ENCODE assay signal across 1 cellular context in genomic region chr1:27830621-27831424, GRCh38.
TF ChIP-seq lines count a peak whose summit lies in the region.

Gene PPP1R8, plus strand, starts transcription at chr1:27830782. Its CDS starts 54 bp downstream, at chr1:27830836.

TF ChIP-seq in HepG2, 621 proteins besides CTCF, POLR2A, EP300 and RAD21 (continued from another document and continues in another):
- TF ChIP-seq HNF4G (IDR thresholded peaks at IDR 0.05; ENCODE audit: borderline replicate concordance, low read depth, low read length): no peak
- TF ChIP-seq HNF4G (CRISPR knock-in tag; IDR thresholded peaks at IDR 0.05; ENCODE audit: borderline replicate concordance, low read depth): 0 out of 2 replicates have a peak, but pooled peaks have one; percentile 44
- peak; percentile 62 for TF ChIP-seq GATAD2A (CRISPR knock-in tag; IDR thresholded peaks at IDR 0.05)
- TF ChIP-seq ZNF160 (CRISPR knock-in tag; IDR thresholded peaks at IDR 0.05): peak; percentile 22; the same call in 1 of the 2 replicates
- TF ChIP-seq ADNP (CRISPR knock-in tag; IDR thresholded peaks at IDR 0.05): no peak
- no peak; the same call in 1 of the 2 replicates for TF ChIP-seq ZNF564 (CRISPR knock-in tag; IDR thresholded peaks at IDR 0.05)
- no peak for TF ChIP-seq SIX4 (CRISPR knock-in tag; IDR thresholded peaks at IDR 0.05)
- TF ChIP-seq AFF4 (CRISPR knock-in tag; IDR thresholded peaks at IDR 0.05): no peak
- peak; percentile 80 for TF ChIP-seq HNRNPH1 (optimal IDR thresholded peaks at IDR 0.05; ENCODE audit: low read depth, low read length)
- no peak for TF ChIP-seq TBX3 (IDR thresholded peaks at IDR 0.05; ENCODE audit: borderline replicate concordance)
- TF ChIP-seq, protein P1, sequence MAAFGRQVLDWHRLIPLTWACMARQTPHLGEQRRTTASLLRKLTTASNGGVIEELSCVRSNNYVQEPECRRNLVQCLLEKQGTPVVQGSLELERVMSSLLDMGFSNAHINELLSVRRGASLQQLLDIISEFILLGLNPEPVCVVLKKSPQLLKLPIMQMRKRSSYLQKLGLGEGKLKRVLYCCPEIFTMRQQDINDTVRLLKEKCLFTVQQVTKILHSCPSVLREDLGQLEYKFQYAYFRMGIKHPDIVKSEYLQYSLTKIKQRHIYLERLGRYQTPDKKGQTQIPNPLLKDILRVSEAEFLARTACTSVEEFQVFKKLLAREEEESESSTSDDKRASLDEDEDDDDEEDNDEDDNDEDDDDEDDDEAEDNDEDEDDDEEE (CRISPR knock-in tag; IDR thresholded peaks at IDR 0.05): 0 out of 2 replicates have a peak, but pooled peaks have one; percentile 37
- TF ChIP-seq DPF2 (CRISPR knock-in tag; IDR thresholded peaks at IDR 0.05; ENCODE audit: borderline replicate concordance, low read depth): no peak
- TF ChIP-seq, protein P2, sequence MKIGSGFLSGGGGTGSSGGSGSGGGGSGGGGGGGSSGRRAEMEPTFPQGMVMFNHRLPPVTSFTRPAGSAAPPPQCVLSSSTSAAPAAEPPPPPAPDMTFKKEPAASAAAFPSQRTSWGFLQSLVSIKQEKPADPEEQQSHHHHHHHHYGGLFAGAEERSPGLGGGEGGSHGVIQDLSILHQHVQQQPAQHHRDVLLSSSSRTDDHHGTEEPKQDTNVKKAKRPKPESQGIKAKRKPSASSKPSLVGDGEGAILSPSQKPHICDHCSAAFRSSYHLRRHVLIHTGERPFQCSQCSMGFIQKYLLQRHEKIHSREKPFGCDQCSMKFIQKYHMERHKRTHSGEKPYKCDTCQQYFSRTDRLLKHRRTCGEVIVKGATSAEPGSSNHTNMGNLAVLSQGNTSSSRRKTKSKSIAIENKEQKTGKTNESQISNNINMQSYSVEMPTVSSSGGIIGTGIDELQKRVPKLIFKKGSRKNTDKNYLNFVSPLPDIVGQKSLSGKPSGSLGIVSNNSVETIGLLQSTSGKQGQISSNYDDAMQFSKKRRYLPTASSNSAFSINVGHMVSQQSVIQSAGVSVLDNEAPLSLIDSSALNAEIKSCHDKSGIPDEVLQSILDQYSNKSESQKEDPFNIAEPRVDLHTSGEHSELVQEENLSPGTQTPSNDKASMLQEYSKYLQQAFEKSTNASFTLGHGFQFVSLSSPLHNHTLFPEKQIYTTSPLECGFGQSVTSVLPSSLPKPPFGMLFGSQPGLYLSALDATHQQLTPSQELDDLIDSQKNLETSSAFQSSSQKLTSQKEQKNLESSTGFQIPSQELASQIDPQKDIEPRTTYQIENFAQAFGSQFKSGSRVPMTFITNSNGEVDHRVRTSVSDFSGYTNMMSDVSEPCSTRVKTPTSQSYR (CRISPR knock-in tag; IDR thresholded peaks at IDR 0.05; ENCODE audit: borderline replicate concordance): no peak; the same call in 1 of the 2 replicates
- no peak for TF ChIP-seq PAWR (CRISPR knock-in tag; IDR thresholded peaks at IDR 0.05; ENCODE audit: borderline replicate concordance)
- no peak for TF ChIP-seq ESRRA (CRISPR knock-in tag; IDR thresholded peaks at IDR 0.05; ENCODE audit: low read depth)
- peak in 1 of 2 experiments; percentile 74; a peak in 1 of 4 replicates for TF ChIP-seq REST (IDR thresholded peaks at IDR 0.05; ENCODE audit: borderline replicate concordance in 1 of 2, low read depth in 1 of 2, low read length in 2 of 2)
- peak; percentile 90; the same call in 1 of the 2 replicates for TF ChIP-seq KAT7 (CRISPR knock-in tag; IDR thresholded peaks at IDR 0.05; ENCODE audit: borderline replicate concordance)
- TF ChIP-seq ZNF460 (CRISPR knock-in tag; IDR thresholded peaks at IDR 0.05; ENCODE audit: borderline replicate concordance): no peak
- TF ChIP-seq ZNF337 (CRISPR knock-in tag; IDR thresholded peaks at IDR 0.05; ENCODE audit: borderline replicate concordance, low read depth): no peak
- 0 out of 2 replicates have a peak, but pooled peaks have one; percentile 51 for TF ChIP-seq ZNF468 (CRISPR knock-in tag; IDR thresholded peaks at IDR 0.05)
- TF ChIP-seq U2AF1 (optimal IDR thresholded peaks at IDR 0.05; ENCODE audit: low read depth, low read length): no peak
- peak; percentile 64 for TF ChIP-seq ZNF556 (CRISPR knock-in tag; IDR thresholded peaks at IDR 0.05; ENCODE audit: borderline replicate concordance)
- TF ChIP-seq MLXIP (CRISPR knock-in tag; IDR thresholded peaks at IDR 0.05; ENCODE audit: borderline replicate concordance): 0 out of 2 replicates have a peak, but pooled peaks have one; percentile 56
- TF ChIP-seq, protein P3, sequence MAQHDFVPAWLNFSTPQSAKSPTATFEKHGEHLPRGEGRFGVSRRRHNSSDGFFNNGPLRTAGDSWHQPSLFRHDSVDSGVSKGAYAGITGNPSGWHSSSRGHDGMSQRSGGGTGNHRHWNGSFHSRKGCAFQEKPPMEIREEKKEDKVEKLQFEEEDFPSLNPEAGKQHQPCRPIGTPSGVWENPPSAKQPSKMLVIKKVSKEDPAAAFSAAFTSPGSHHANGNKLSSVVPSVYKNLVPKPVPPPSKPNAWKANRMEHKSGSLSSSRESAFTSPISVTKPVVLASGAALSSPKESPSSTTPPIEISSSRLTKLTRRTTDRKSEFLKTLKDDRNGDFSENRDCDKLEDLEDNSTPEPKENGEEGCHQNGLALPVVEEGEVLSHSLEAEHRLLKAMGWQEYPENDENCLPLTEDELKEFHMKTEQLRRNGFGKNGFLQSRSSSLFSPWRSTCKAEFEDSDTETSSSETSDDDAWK (CRISPR knock-in tag; IDR thresholded peaks at IDR 0.05): no peak
- TF ChIP-seq THAP11 (CRISPR knock-in tag; IDR thresholded peaks at IDR 0.05): peak; percentile 93
- no peak for TF ChIP-seq NR0B2 (CRISPR knock-in tag; IDR thresholded peaks at IDR 0.05)
- no peak for TF ChIP-seq ZNF703 (CRISPR knock-in tag; IDR thresholded peaks at IDR 0.05; ENCODE audit: borderline replicate concordance)
- TF ChIP-seq CREM (IDR thresholded peaks at IDR 0.05): peak; percentile 64; the same call in 1 of the 2 replicates
- TF ChIP-seq CREM (CRISPR knock-in tag; IDR thresholded peaks at IDR 0.05): no peak
- TF ChIP-seq ZNF256 (CRISPR knock-in tag; conservative IDR thresholded peaks at IDR 0.05): 0 out of 2 replicates have a peak, but pooled peaks have one; percentile 44
- no peak for TF ChIP-seq RFX5 (IDR thresholded peaks at IDR 0.05; ENCODE audit: low read depth, low read length)
- TF ChIP-seq ZNF484 (CRISPR knock-in tag; IDR thresholded peaks at IDR 0.05; ENCODE audit: borderline replicate concordance, low read depth): no peak
- TF ChIP-seq MNT (IDR thresholded peaks at IDR 0.05): no peak
- TF ChIP-seq SNAPC2 (CRISPR knock-in tag; IDR thresholded peaks at IDR 0.05): peak; percentile 87; the same call in 1 of the 2 replicates
- no peak for TF ChIP-seq EHMT2 (IDR thresholded peaks at IDR 0.05; ENCODE audit: borderline replicate concordance, low read depth, low read length)
- TF ChIP-seq ARNTL (CRISPR knock-in tag; IDR thresholded peaks at IDR 0.05): peak; percentile 72
- peak; percentile 59; the same call in 1 of the 2 replicates for TF ChIP-seq MYC (CRISPR knock-in tag; IDR thresholded peaks at IDR 0.05; ENCODE audit: borderline replicate concordance)
- no peak for TF ChIP-seq ZNF121 (CRISPR knock-in tag; IDR thresholded peaks at IDR 0.05)
- TF ChIP-seq, protein P4, sequence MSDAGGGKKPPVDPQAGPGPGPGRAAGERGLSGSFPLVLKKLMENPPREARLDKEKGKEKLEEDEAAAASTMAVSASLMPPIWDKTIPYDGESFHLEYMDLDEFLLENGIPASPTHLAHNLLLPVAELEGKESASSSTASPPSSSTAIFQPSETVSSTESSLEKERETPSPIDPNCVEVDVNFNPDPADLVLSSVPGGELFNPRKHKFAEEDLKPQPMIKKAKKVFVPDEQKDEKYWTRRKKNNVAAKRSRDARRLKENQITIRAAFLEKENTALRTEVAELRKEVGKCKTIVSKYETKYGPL (CRISPR knock-in tag; IDR thresholded peaks at IDR 0.05): peak; percentile 75; the same call in 1 of the 2 replicates
- TF ChIP-seq NCOA1 (CRISPR knock-in tag; IDR thresholded peaks at IDR 0.05): no peak
- TF ChIP-seq CCAR2 (optimal IDR thresholded peaks at IDR 0.05; ENCODE audit: low read depth, low read length): no peak
- no peak for TF ChIP-seq HOXA9 (CRISPR knock-in tag; IDR thresholded peaks at IDR 0.05; ENCODE audit: borderline replicate concordance)
